ENCODE assay signal across 8 cellular contexts in the genomic region with DNA sequence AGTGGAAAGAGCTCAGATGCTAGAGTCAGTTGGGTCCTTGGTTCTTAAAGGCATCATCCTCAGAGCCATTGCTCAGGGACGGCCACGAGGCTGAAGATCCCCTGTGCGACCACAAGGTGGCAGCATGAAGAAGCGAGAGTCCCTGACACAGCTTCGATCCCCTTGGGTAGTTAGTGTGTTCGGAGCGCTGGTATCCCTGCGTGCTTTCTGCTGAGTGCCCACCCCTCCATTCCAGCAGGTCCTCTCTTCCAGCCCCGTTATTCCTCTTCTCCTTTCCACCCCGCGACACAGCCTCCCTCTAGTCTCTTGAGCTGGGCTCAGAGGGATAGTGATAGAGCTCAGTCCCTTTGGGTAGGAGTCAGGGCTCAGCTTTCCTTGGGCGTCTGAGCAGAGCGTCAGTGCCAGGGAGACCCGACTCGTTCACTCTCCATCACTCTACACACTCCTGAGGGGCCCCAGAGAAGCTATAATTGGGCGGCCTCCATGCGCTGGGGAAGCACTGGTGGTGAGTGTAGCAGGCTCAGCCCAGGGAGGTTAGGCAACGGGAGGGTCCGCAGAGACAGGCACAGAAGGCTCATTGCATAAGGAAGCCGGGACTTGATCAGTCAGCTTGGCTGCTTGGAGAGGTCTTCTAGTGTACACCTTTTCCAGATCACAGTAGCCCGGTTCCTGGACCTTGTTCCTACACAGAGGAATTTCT. TPM values are rescaled to one million over a fixed set of nuclear protein-coding genes. Genes with fewer than 3 reads are reported as not detected.
A peak's percentile ranks its signal among the peaks of the same experiment; 100 is the strongest.
DNase-seq lines count a peak whose midpoint lies in the region; ATAC-seq lines count a peak whose summit lies in the region.

A gene with protein sequence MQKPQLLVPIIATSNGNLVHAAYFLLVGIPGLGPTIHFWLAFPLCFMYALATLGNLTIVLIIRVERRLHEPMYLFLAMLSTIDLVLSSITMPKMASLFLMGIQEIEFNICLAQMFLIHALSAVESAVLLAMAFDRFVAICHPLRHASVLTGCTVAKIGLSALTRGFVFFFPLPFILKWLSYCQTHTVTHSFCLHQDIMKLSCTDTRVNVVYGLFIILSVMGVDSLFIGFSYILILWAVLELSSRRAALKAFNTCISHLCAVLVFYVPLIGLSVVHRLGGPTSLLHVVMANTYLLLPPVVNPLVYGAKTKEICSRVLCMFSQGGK (plus strand): TSS at position 516 of the 700 bp plus-strand sequence. CDS start 2,314 bp downstream, outside the sequence.

- H2AK5ac ChIP-seq in mesendoderm (ENCODE audit: low read length), result no peak within 1 kb of the TSS

- WGBS in mesendoderm (ENCODE audit: extremely low coverage, insufficient coverage, low lambda C conversion rate), result no CpG with 5 or more reads among the region's 21 CpGs

- no peak within 1 kb of the TSS for H3K4me2 ChIP-seq in mesendoderm (ENCODE audit: low read length)

- H3K79me1 ChIP-seq in mesendoderm (ENCODE audit: low read length), result no peaks in the 10 kb centered on the region

- intact Hi-C loops in CD4-positive, alpha-beta memory T cell (cut with micrococcal nuclease), result loop anchor here (1.0 to 2.0 kb wide), 3 partner anchors 450 to 1254 kb away; a partner anchor contains a TSS

- H2BK120ac ChIP-seq in mesendoderm (ENCODE audit: low read depth, low read length), result no peak within 1 kb of the TSS

- POLR2A ChIA-PET in CD4-positive, alpha-beta memory T cell (lab: Charles Lee; ENCODE audit: partially characterized antibody), result no interaction called here

- no peak within 1 kb of the TSS for H3K27ac ChIP-seq in CD4-positive, alpha-beta memory T cell (ENCODE audit: low read depth, low read length)
- no peak within 1 kb of the TSS for H3K27ac ChIP-seq in effector memory CD4-positive, alpha-beta T cell (ENCODE audit: insufficient read depth, low read length, poor library complexity, severe bottlenecking)
- no peak within 1 kb of the TSS for H3K27ac ChIP-seq in mesendoderm (ENCODE audit: low read depth, low read length)

- DNase-seq in CD4-positive, alpha-beta memory T cell, result peak; percentile 47 to 63 (median 59)
- DNase-seq in NCI-H526 (lab: John Stamatoyannopoulos, UW) (peak; percentile 83 to 89), mesendoderm (peak; percentile 84)
- DNase-seq in activated CD4-positive, alpha-beta T cell treated with anti-CD3 and anti-CD28 coated beads, Interleukin-2, amount 50 U/mL, for 48 hours, result peak; percentile 67 to 78
- DNase-seq in effector memory CD4-positive, alpha-beta T cell, result peak; percentile 27 to 47 (median 34)
- DNase-seq in stimulated activated CD8-positive, alpha-beta memory T cell treated with anti-CD3 and anti-CD28 coated beads, Interleukin-15, amount 100 ng/mL, for 4 hours (ENCODE audit: low read depth in 2 of 2), result peak; percentile 29 to 41

- H3K4ac ChIP-seq in mesendoderm (ENCODE audit: low read depth, low read length), result no peak within 1 kb of the TSS

- H4K8ac ChIP-seq in mesendoderm (ENCODE audit: low read depth, low read length), result no peak within 1 kb of the TSS

- CTCF ChIA-PET in CD4-positive, alpha-beta memory T cell (lab: Charles Lee; ENCODE audit: partially characterized antibody), result interaction anchor here (0.7 to 2.8 kb wide), 28 partner anchors 9 to 1718 kb away, joined by 3 to 34 read pairs (median 4); a partner anchor contains a TSS

- H3K27ac Mint-ChIP-seq in CD4-positive, alpha-beta memory T cell, result no peak within 1 kb of the TSS

- H3K56ac ChIP-seq in mesendoderm (ENCODE audit: low read length), result no peak within 1 kb of the TSS

- H3K18ac ChIP-seq in mesendoderm (ENCODE audit: low read length), result no peak within 1 kb of the TSS

- H3K4me3 ChIP-seq in CD4-positive, alpha-beta memory T cell (ENCODE audit: low read length in 2 of 2), result no peak within 1 kb of the TSS
- no peak within 1 kb of the TSS for H3K4me3 ChIP-seq in effector memory CD4-positive, alpha-beta T cell (ENCODE audit: insufficient read depth, low read depth, low read length, poor library complexity, severe bottlenecking)
- no peak within 1 kb of the TSS for H3K4me3 ChIP-seq in mesendoderm (ENCODE audit: low read length)

- H2BK5ac ChIP-seq in mesendoderm (ENCODE audit: low read length), result no peak within 1 kb of the TSS

- no peaks in the 10 kb centered on the region for H3K79me2 ChIP-seq in mesendoderm (ENCODE audit: control insufficient read depth, insufficient read depth, low read length)

- no peak within 1 kb of the TSS for H2BK15ac ChIP-seq in mesendoderm (replicated peaks; ENCODE audit: low read depth)

- no peak within 1 kb of the TSS for H3K4me3 Mint-ChIP-seq in CD4-positive, alpha-beta memory T cell

- ATAC-seq in GM19397 (IDR thresholded peaks at IDR 0.05; ENCODE audit: unreplicated experiment) (peak; percentile 93), HG03520 (IDR thresholded peaks at IDR 0.05; ENCODE audit: unreplicated experiment) (peak; percentile 97)

- H4K5ac ChIP-seq in mesendoderm (ENCODE audit: low read length), result no peak within 1 kb of the TSS

- no peaks in the 10 kb centered on the region for H3K9me3 ChIP-seq in CD4-positive, alpha-beta memory T cell (ENCODE audit: control insufficient read depth in 1 of 2, low read length in 2 of 2)
- no peaks in the 10 kb centered on the region for H3K9me3 ChIP-seq in effector memory CD4-positive, alpha-beta T cell (ENCODE audit: control insufficient read depth, low read length)

- no peaks in the 10 kb centered on the region for H3K36me3 ChIP-seq in CD4-positive, alpha-beta memory T cell (ENCODE audit: insufficient read depth, low read length)
- no peaks in the 10 kb centered on the region for H3K36me3 ChIP-seq in effector memory CD4-positive, alpha-beta T cell (ENCODE audit: control insufficient read depth, insufficient read depth, low read length)
- H3K36me3 ChIP-seq in mesendoderm (ENCODE audit: control insufficient read depth, insufficient read depth, low read length), result no peaks in the 10 kb centered on the region

- H3K23ac ChIP-seq in mesendoderm (ENCODE audit: low read length), result no peak within 1 kb of the TSS

- H3K4me1 Mint-ChIP-seq in CD4-positive, alpha-beta memory T cell, result no peaks in the 10 kb centered on the region

- H3K4me1 ChIP-seq in CD4-positive, alpha-beta memory T cell (ENCODE audit: insufficient read depth, low read length), result no peaks in the 10 kb centered on the region
- H3K4me1 ChIP-seq in effector memory CD4-positive, alpha-beta T cell (ENCODE audit: control insufficient read depth, insufficient read depth, low read length, poor library complexity, severe bottlenecking), result no peaks in the 10 kb centered on the region
- no peaks in the 10 kb centered on the region for H3K4me1 ChIP-seq in mesendoderm (ENCODE audit: control insufficient read depth, low read depth, low read length)

- no peaks in the 10 kb centered on the region for H3K36me3 Mint-ChIP-seq in CD4-positive, alpha-beta memory T cell

- no peak within 1 kb of the TSS for H3K9ac ChIP-seq in mesendoderm (ENCODE audit: low read length)

- no peaks in the 10 kb centered on the region for H3K27me3 ChIP-seq in CD4-positive, alpha-beta memory T cell (ENCODE audit: insufficient read depth, low read length)
- H3K27me3 ChIP-seq in effector memory CD4-positive, alpha-beta T cell (replicated peaks; ENCODE audit: control insufficient read depth, insufficient read depth, low read length, poor library complexity, severe bottlenecking), result peaks cover 4% of the 10 kb centered on the region
- no peaks in the 10 kb centered on the region for H3K27me3 ChIP-seq in mesendoderm (ENCODE audit: insufficient read depth, low read length, poor library complexity)

- H3K9me3 Mint-ChIP-seq in CD4-positive, alpha-beta memory T cell, result no peaks in the 10 kb centered on the region

- H3K27me3 Mint-ChIP-seq in CD4-positive, alpha-beta memory T cell, result peaks cover 6 to 9% of the 10 kb centered on the region in 2 donors

RNA-seq across cellular contexts. Expression of the gene that starts here (rescaled TPM):
- not detected for total RNA-seq in CD4-positive, alpha-beta memory T cell
- polyA plus RNA-seq in CD4-positive, alpha-beta memory T cell, result not detected
- not detected for polyA plus RNA-seq in mesendoderm (2013, experiment 1 of 2)
- not detected for polyA plus RNA-seq in mesendoderm (2013, experiment 2 of 2)

Comparison
In these comparisons a context has a peak if more than half of its experiments do, and no peak if none do; other contexts are left out.
1. Peak in DNase-seq in CD4-positive, alpha-beta memory T cell; RNA of the gene not detected or under 1 TPM.
2. DNase-seq: peak in every context shown above with its lines; median percentile 86 in NCI-H526; 84 in mesendoderm; 72 in activated CD4-positive, alpha-beta T cell treated with anti-CD3 and anti-CD28 coated beads, Interleukin-2, amount 50 U/mL, for 48 hours; 59 in CD4-positive, alpha-beta memory T cell; 35 in stimulated activated CD8-positive, alpha-beta memory T cell treated with anti-CD3 and anti-CD28 coated beads, Interleukin-15, amount 100 ng/mL, for 4 hours; 34 in effector memory CD4-positive, alpha-beta T cell.